Comparison of ENCODE assay signal across 8 cellular contexts in genomic region chr9:112380102-112380581, GRCh38. TPM values are rescaled to one million over a fixed set of nuclear protein-coding genes. Genes with fewer than 3 reads are reported as not detected.
A peak's percentile ranks its signal among the peaks of the same experiment; 100 is the strongest.
DNase-seq lines count a peak whose midpoint lies in the region; ATAC-seq and TF ChIP-seq lines count a peak whose summit lies in the region.

Gene HSDL2 (plus strand): TSS chr9:112380108. CDS start chr9:112380164, 56 bp downstream.

- peak in 2 of 5 donors; percentile 6 to 13 for DNase-seq in CD8-positive, alpha-beta memory T cell
- DNase-seq in HPDE6-E6E7 (ENCODE audit: extremely low spot score): peak; percentile 27
- no peak for DNase-seq in activated B cell treated with CpG ODN at 0.5 μM for 24 hours
- DNase-seq in fibroblast of peridontal ligament (ENCODE audit: extremely low read depth): peak; percentile 50
- no peak for DNase-seq in neural crest cell (ENCODE audit: low read depth, low spot score)
- DNase-seq in cortex of kidney (lab: John Stamatoyannopoulos, UW): no peak
- no peak for DNase-seq in NCI-H446 treated with DMSO at 0.1 percent for 48 hours (lab: John Stamatoyannopoulos, UW)

- H3K27ac ChIP-seq in CD8-positive, alpha-beta memory T cell (ENCODE audit: low read depth, low read length): peak within 1 kb of the TSS; percentile 87

- POLR2A ChIA-PET in CD8-positive, alpha-beta memory T cell (lab: Charles Lee): interaction anchor here (0.5 to 2.1 kb wide), 8 partner anchors 11 to 371 kb away, joined by 3 to 18 read pairs (median 4); partner anchors contain the start of genes INIP, KIAA1958 and PTBP3
- POLR2A ChIA-PET in activated B cell treated with CpG ODN at 0.5 μM for 24 hours (lab: Charles Lee): interaction anchor here (0.5 to 2.5 kb wide), 19 partner anchors 19 to 897 kb away, joined by 3 to 35 read pairs (median 4); partner anchors contain the start of genes DNAJC25, INIP, KIAA1958 and PTBP3

- H3K27ac Mint-ChIP-seq in CD8-positive, alpha-beta memory T cell: peak within 1 kb of the TSS; percentile 92 to 99 (median 98)
- H3K27ac Mint-ChIP-seq in activated B cell treated with CpG ODN at 0.5 μM for 24 hours (peak within 1 kb of the TSS; percentile 95), neural crest cell (ENCODE audit: unreplicated experiment) (peak within 1 kb of the TSS; percentile 100)

- peak; percentile 5 for ATAC-seq in GM19467 (IDR thresholded peaks at IDR 0.05; ENCODE audit: unreplicated experiment)
- peak; percentile 14 for ATAC-seq in activated B cell treated with CpG ODN at 0.5 μM for 24 hours (ENCODE audit: low read depth)

- no peaks in the 10 kb centered on the region for H3K27me3 Mint-ChIP-seq in CD8-positive, alpha-beta memory T cell
- H3K27me3 Mint-ChIP-seq in activated B cell treated with CpG ODN at 0.5 μM for 24 hours (no peaks in the 10 kb centered on the region), neural crest cell (ENCODE audit: low read depth) (no peaks in the 10 kb centered on the region)

- H3K27me3 ChIP-seq in CD8-positive, alpha-beta memory T cell (ENCODE audit: insufficient read depth, low read length, poor library complexity, severe bottlenecking): no peaks in the 10 kb centered on the region

- CTCF ChIA-PET in CD8-positive, alpha-beta memory T cell (lab: Charles Lee): interaction anchor here (1.1 to 1.9 kb wide), 6 partner anchors 19 to 285 kb away, joined by 3 to 16 read pairs (median 5); partner anchors contain the start of gene KIAA1958
- CTCF ChIA-PET in activated B cell treated with CpG ODN at 0.5 μM for 24 hours (lab: Charles Lee): interaction anchor here (1.6 to 1.7 kb wide), 3 partner anchors 19 to 440 kb away, joined by 5 to 7 read pairs (median 6); no protein-coding TSS in a partner anchor

- H3K4me1 Mint-ChIP-seq in CD8-positive, alpha-beta memory T cell: peaks cover 35 to 64% (median 53%) of the 10 kb centered on the region in 3 donors
- peaks cover 65% of the 10 kb centered on the region for H3K4me1 Mint-ChIP-seq in activated B cell treated with CpG ODN at 0.5 μM for 24 hours
- H3K4me1 Mint-ChIP-seq in neural crest cell: peaks cover 50% of the 10 kb centered on the region

- no peaks in the 10 kb centered on the region for H3K9me3 ChIP-seq in CD8-positive, alpha-beta memory T cell (ENCODE audit: low read length)

- peaks cover 2 to 14% (median 2%) of the 10 kb centered on the region in 3 donors for H3K36me3 Mint-ChIP-seq in CD8-positive, alpha-beta memory T cell
- peaks cover 10% of the 10 kb centered on the region for H3K36me3 Mint-ChIP-seq in activated B cell treated with CpG ODN at 0.5 μM for 24 hours (ENCODE audit: low read depth)
- H3K36me3 Mint-ChIP-seq in neural crest cell (ENCODE audit: low read depth): peaks cover 17% of the 10 kb centered on the region

- intact Hi-C loops in activated B cell treated with CpG ODN at 0.5 μM for 24 hours (cut with micrococcal nuclease): loop anchor here (1.0 to 5.0 kb wide), 5 partner anchors 106 to 772 kb away; partner anchors contain the start of genes DNAJC25, KIAA1958 and SLC31A2

- H3K4me3 Mint-ChIP-seq in CD8-positive, alpha-beta memory T cell: peak within 1 kb of the TSS; percentile 97 to 99 (median 99)
- H3K4me3 Mint-ChIP-seq in activated B cell treated with CpG ODN at 0.5 μM for 24 hours (peak within 1 kb of the TSS; percentile 99), neural crest cell (peak within 1 kb of the TSS; percentile 98)

- H3K36me3 ChIP-seq in CD8-positive, alpha-beta memory T cell (ENCODE audit: insufficient read depth, low read length): no peaks in the 10 kb centered on the region

- H3K4me3 ChIP-seq in CD8-positive, alpha-beta memory T cell (ENCODE audit: low read length): peak within 1 kb of the TSS; percentile 88

- TF ChIP-seq CTCF in activated B cell treated with CpG ODN at 0.5 μM for 24 hours (IDR thresholded peaks at IDR 0.05): no peak
- TF ChIP-seq CTCF in neural crest cell (conservative IDR thresholded peaks at IDR 0.05): no peak

- peaks cover 20% of the 10 kb centered on the region for H3K4me1 ChIP-seq in CD8-positive, alpha-beta memory T cell (ENCODE audit: insufficient read depth, low read length)

- no peaks in the 10 kb centered on the region for H3K9me3 Mint-ChIP-seq in CD8-positive, alpha-beta memory T cell
- H3K9me3 Mint-ChIP-seq in activated B cell treated with CpG ODN at 0.5 μM for 24 hours (no peaks in the 10 kb centered on the region), neural crest cell (peaks cover 2% of the 10 kb centered on the region)

RNA-seq across cellular contexts. Expression of gene HSDL2, which starts in this region (rescaled TPM):
- 10 to 100 TPM; 14.9 to 17.9 TPM for total RNA-seq in CD8-positive, alpha-beta memory T cell
- 17.0 TPM for polyA plus RNA-seq in CD8-positive, alpha-beta memory T cell
- total RNA-seq in activated B cell treated with CpG ODN at 0.5 μM for 24 hours (11.0 and 11.3 TPM in 2 replicates), neural crest cell (20.9 and 23.5 TPM in 2 replicates)

Comparison
In these comparisons a context has a peak if more than half of its experiments do, and no peak if none do; other contexts are left out.
1. DNase-seq: peak in HPDE6-E6E7 (single experiment) and fibroblast of peridontal ligament (single experiment); none in activated B cell treated with CpG ODN at 0.5 μM for 24 hours (single experiment), neural crest cell (single experiment), cortex of kidney (single experiment) and NCI-H446 treated with DMSO at 0.1 percent for 48 hours (single experiment).
2. Peak in every context shown above with its lines, with median percentiles within 50 percentile points of each other: H3K27ac Mint-ChIP-seq and H3K4me3 Mint-ChIP-seq.